Comparison of ENCODE assay signal across 11 cellular contexts in genomic region chr9:1427856-1428255, GRCh38.
"Had no signal": no experiment of that assay in that cellular context is flagged by ENCODE, and none has a peak within 500 bp of the region (broad histone marks: within the 10 kb centered on the region; RNA-seq: fewer than 3 reads in every experiment).

No MANE protein-coding gene starts in this region.

- DNase-seq: GM23248, GOT3, H7, H9, HCEC 1CT, HFFc6 had no signal

- H3K4me3 ChIP-seq: GM23248, GM23338, HAP-1 had no signal

- H3K9me3 ChIP-seq: HAP-1 had no signal

- H3K36me3 ChIP-seq: HAP-1 had no signal

- FAIRE-seq: H1, H54 had no signal

- H3K27ac ChIP-seq: GM23248 had no signal

- H3K4me1 ChIP-seq: HAP-1 had no signal

- ATAC-seq: GM23338, HCT116 had no signal

- H3K9ac ChIP-seq: GM23248 had no signal
